ENCODE assay signal across 8 cellular contexts in the genomic region with DNA sequence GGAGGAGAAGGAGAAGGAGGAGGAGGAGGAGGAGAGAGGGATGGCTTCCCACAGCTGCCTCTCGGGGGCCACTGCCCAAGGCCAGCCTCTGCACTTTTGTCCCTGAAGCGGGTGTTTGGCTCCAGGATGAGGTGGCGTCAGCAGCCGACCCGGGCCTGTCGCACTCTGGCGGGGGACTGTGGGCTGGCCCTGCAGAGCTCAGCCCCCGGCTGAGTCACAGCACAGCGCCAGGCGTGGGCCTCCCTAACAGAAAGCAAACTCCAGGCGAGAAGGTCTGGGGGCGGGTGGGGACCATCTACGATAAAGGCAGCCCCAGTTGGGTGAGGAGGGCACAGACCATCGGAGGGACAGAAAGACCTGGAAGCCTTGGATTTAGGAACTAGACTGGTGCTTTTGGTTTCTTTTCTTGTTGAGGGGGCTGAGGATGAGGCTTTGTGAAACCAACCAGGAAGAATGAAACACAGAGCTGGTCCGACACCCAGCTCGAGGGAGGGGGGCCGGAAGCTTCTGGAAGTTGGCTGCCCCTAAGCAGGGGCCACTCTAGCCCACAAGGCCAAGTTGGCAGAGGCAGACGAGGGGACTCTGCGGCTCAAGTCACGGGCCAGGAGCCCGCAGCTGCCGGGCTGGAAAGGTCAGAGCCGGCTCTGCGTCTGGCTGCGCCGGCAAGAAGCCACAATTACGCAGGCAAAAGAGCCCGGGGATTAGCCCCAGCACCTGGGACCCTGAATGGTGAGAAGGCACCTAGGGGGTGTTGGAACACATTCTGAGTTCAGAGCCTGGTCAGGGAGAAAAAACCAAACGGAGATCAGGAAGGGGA. TPM values are rescaled to one million over a fixed set of nuclear protein-coding genes. Genes with fewer than 3 reads are reported as not detected.
A peak's percentile ranks its signal among the peaks of the same experiment; 100 is the strongest.
DNase-seq lines count a peak whose midpoint lies in the region; ATAC-seq, FAIRE-seq and TF ChIP-seq lines count a peak whose summit lies in the region.

No MANE protein-coding gene starts in this region.

- no peaks in the 10 kb centered on the region for H3K27me3 Mint-ChIP-seq in astrocyte (ENCODE audit: low read depth, unreplicated experiment)

- no peak for TF ChIP-seq CTCF in GM13976 (IDR thresholded peaks at IDR 0.05; ENCODE audit: borderline replicate concordance, control extremely low read depth, extremely low read depth, insufficient read depth, missing control alignments)
- TF ChIP-seq CTCF in astrocyte (IDR thresholded peaks at IDR 0.05; ENCODE audit: insufficient read depth, low read depth, low read length): no peak

- peaks cover 2% of the 10 kb centered on the region for H3K36me3 ChIP-seq in astrocyte (ENCODE audit: insufficient read depth, low read length)
- H3K36me3 ChIP-seq in aorta (ENCODE audit: control insufficient read depth in 1 of 2, insufficient read depth in 2 of 2, low read length in 1 of 2): no peaks in the 10 kb centered on the region

- WGBS in aorta, 2 donors: 0% methylated on average over 29 of the region's 29 CpGs

- H3K27ac ChIP-seq in astrocyte (ENCODE audit: low read depth, low read length) (peak overlapping the region; percentile 89), aorta (ENCODE audit: low read depth in 1 of 2, low read length in 2 of 2) (peak overlapping the region; percentile 96)

- H3K4me3 ChIP-seq in astrocyte (ENCODE audit: insufficient read depth, low read depth, low read length) (peak overlapping the region; percentile 31), aorta (ENCODE audit: low read length in 2 of 2) (peak overlapping the region in 1 of 2 donors; percentile 24)

- peak overlapping the region; percentile 86 for H3K9ac ChIP-seq in astrocyte (ENCODE audit: low read length)

- in situ Hi-C loops in GM13976 (cut with MboI; ENCODE audit: low sequenced_read_pairs, unreplicated experiment): no loop called here

- no peaks in the 10 kb centered on the region for H3K27me3 ChIP-seq in astrocyte (ENCODE audit: insufficient read depth, low read length)
- H3K27me3 ChIP-seq in aorta (ENCODE audit: control insufficient read depth in 1 of 2, insufficient read depth in 2 of 2, low read length in 1 of 2): no peaks in the 10 kb centered on the region

- no peaks in the 10 kb centered on the region for H4K20me1 ChIP-seq in astrocyte (ENCODE audit: insufficient read depth, low read length)

- H3K4me2 ChIP-seq in astrocyte (ENCODE audit: low read length): peak overlapping the region; percentile 84

- H3K79me2 ChIP-seq in astrocyte (ENCODE audit: insufficient read depth, low read length): no peaks in the 10 kb centered on the region

- H3K4me1 ChIP-seq in astrocyte (ENCODE audit: insufficient read depth, low read length) (peaks cover 27% of the 10 kb centered on the region), aorta (ENCODE audit: control insufficient read depth in 1 of 2, insufficient read depth in 2 of 2, low read length in 2 of 2) (no peaks in the 10 kb centered on the region)

- FAIRE-seq in HTR-8/SVneo (lab: Jason Lieb, UNC): no peak
- FAIRE-seq in astrocyte (lab: Jason Lieb, UNC): no peak

- peak overlapping the region; percentile 55 for H2AFZ ChIP-seq in astrocyte (ENCODE audit: low read depth, low read length)

- peak; percentile 91 for DNase-seq in GM13976 (ENCODE audit: low spot score)
- peak; percentile 81 for DNase-seq in HTR-8/SVneo (ENCODE audit: insufficient read length, low spot score)
- peak; percentile 75 for DNase-seq in T-helper 9 cell
- peak; percentile 70 for DNase-seq in astrocyte (ENCODE audit: low read depth)
- DNase-seq in hippocampal formation (lab: John Stamatoyannopoulos, UW): peak; percentile 61 to 71
- DNase-seq in renal cortical epithelial cell (ENCODE audit: low read depth): peak; percentile 54
- DNase-seq in aorta: peak; percentile 94 to 97

- peak; percentile 90 for ATAC-seq in aorta (ENCODE audit: low FRiP score)
- ATAC-seq in GM18520 (IDR thresholded peaks at IDR 0.05; ENCODE audit: unreplicated experiment): no peak

- H3K36me3 Mint-ChIP-seq in astrocyte (ENCODE audit: low read depth, unreplicated experiment): peaks cover 2% of the 10 kb centered on the region

- intact Hi-C loops in aorta (cut with DNase I): loop anchor here in 1 of 2 donors (1.0 to 2.0 kb wide), 2 partner anchors 24 to 113 kb away; a partner anchor contains a TSS

- peak overlapping the region; percentile 72 for H3K4me3 Mint-ChIP-seq in astrocyte (ENCODE audit: unreplicated experiment)

- H3K9me3 Mint-ChIP-seq in astrocyte (ENCODE audit: unreplicated experiment): no peaks in the 10 kb centered on the region

- H3K9me3 ChIP-seq in astrocyte (ENCODE audit: insufficient read depth, low read depth, low read length) (no peaks in the 10 kb centered on the region), aorta (ENCODE audit: control insufficient read depth, low read length) (no peaks in the 10 kb centered on the region)

- peaks cover 21% of the 10 kb centered on the region for H3K4me1 Mint-ChIP-seq in astrocyte (ENCODE audit: low read depth, unreplicated experiment)

- H3K27ac Mint-ChIP-seq in astrocyte (ENCODE audit: unreplicated experiment): peak overlapping the region; percentile 95

RNA-seq across cellular contexts. Expression of a gene that starts 18.2 kb away (rescaled TPM):
- total RNA-seq in astrocyte (102 and 127 TPM in 2 replicates), renal cortical epithelial cell (115 and 223 TPM in 2 replicates), aorta (10 to 100 TPM; 32.2 to 34.5 TPM)
- polyA plus RNA-seq in aorta: 10 to 100 TPM; 58.6 to 91.8 TPM

RNA-seq across cellular contexts. Expression of a gene that starts 23.3 kb away (rescaled TPM):
- total RNA-seq in astrocyte: 151 and 161 TPM in 2 replicates
- 140 and 234 TPM in 2 replicates for total RNA-seq in renal cortical epithelial cell
- 100 to 1,000 TPM; 214 to 492 TPM for total RNA-seq in aorta
- polyA plus RNA-seq in aorta: 100 to 1,000 TPM in 1 of 2 donors, 10 to 100 TPM in 1; 62.6 to 161 TPM

RNA-seq across cellular contexts. Expression of a gene that starts 30.5 kb away (rescaled TPM):
- total RNA-seq in astrocyte (1.3 and 1.7 TPM in 2 replicates), renal cortical epithelial cell (0.50 TPM in 1 of 2 replicates, not detected in the other), aorta (10 to 100 TPM in 1 of 2 donors, 1 to 10 TPM in 1; 8.1 to 12.2 TPM)
- 10 to 100 TPM in 1 of 2 donors, 1 to 10 TPM in 1; 4.5 to 20.7 TPM for polyA plus RNA-seq in aorta

RNA-seq across cellular contexts. Expression of a gene that starts 35.7 kb away (rescaled TPM):
- total RNA-seq in astrocyte (20.6 and 28.4 TPM in 2 replicates), renal cortical epithelial cell (24.0 and 33.2 TPM in 2 replicates), aorta (10 to 100 TPM; 41.5 to 46.9 TPM)
- 10 to 100 TPM; 19.2 to 25.3 TPM for polyA plus RNA-seq in aorta
